Comparison of ENCODE assay signal across 8 cellular contexts in the genomic region with DNA sequence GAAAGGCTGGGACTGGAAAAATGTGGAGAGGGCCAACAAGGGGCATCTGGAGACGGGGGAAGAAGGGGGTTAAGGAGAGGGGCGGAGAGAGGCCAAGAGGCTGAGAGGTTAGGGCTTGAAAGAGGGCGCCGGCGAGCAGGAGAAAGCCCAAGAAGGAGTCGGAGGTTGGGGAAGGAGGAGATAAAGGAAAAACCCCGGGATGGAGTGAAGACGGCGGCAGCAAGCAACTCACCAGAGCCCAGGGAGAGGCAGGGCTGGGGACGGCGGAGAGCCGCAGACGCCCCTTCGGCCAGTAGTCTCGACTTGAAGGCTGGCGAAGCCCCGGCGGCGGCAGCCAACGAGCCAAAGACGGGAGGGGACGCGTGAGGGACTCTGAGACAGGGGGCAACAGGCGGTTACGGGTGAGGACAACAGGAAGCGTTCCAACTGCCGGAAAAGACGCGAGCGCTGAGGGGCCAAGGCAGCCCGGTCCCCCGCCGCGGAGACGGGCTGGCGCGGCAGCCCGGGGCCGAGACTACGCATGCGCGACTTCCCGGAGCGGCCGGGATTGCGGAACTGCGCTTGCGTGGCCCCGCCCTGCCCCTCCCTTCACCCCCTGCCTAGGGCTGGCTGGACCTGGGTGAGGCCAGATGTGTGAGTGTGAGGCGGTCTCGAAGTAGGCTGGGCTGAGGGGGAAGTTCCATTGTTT. TPM values are rescaled to one million over a fixed set of nuclear protein-coding genes. Genes with fewer than 3 reads are reported as not detected.
DNase-seq lines count a peak whose midpoint lies in the region; ATAC-seq and TF ChIP-seq lines count a peak whose summit lies in the region.

A gene (minus strand): TSS at position 522 of the 688 bp plus-strand sequence. CDS start 7,277 bp downstream, outside the sequence.

- H2BK5ac ChIP-seq in H9 (ENCODE audit: insufficient read length, low read length) = no peak within 1 kb of the TSS

- peak within 1 kb of the TSS; percentile 92 for H3K4me3 ChIP-seq in MG63
- peak within 1 kb of the TSS; percentile 97 for H3K4me3 ChIP-seq in fibroblast of the aortic adventitia (ENCODE audit: low read depth, low read length)

- H3K27ac Mint-ChIP-seq in H9 (peak within 1 kb of the TSS; percentile 96 to 97 (median 97)), nephron (peak within 1 kb of the TSS; percentile 90 to 95 (median 90))

- no peak within 1 kb of the TSS for H4K8ac ChIP-seq in H9 (replicated peaks; ENCODE audit: insufficient read length, low read depth, low read length)

- H2BK12ac ChIP-seq in H9 (ENCODE audit: insufficient read length, low read depth, low read length) = no peak within 1 kb of the TSS

- H3K4ac ChIP-seq in H9 (ENCODE audit: low read depth, low read length) = no peak within 1 kb of the TSS

- H3K9ac ChIP-seq in H9 (ENCODE audit: extremely low read depth, insufficient read length, low read length) = peak within 1 kb of the TSS; percentile 78

- H3T11ph ChIP-seq in H9 (ENCODE audit: low read length) = no peak within 1 kb of the TSS

- no peaks in the 10 kb centered on the region for H3K27me3 ChIP-seq in H9 (ENCODE audit: insufficient read depth, low read length)
- no peaks in the 10 kb centered on the region for H3K27me3 ChIP-seq in MG63

- H3K27ac ChIP-seq in H9 (ENCODE audit: insufficient read length, low read depth, low read length) = no peak within 1 kb of the TSS

- no peak within 1 kb of the TSS for H3K56ac ChIP-seq in H9 (ENCODE audit: insufficient read length, low read depth, low read length)

- H3K36me3 Mint-ChIP-seq in H9 (ENCODE audit: insufficient read depth in 1 of 3, low read depth in 3 of 3) (peaks cover 3 to 10% (median 10%) of the 10 kb centered on the region in 3 experiments; a peak in 6 of 7 replicates), nephron (ENCODE audit: low read depth) (peaks cover 4% of the 10 kb centered on the region)

- DNase-seq in Daoy (ENCODE audit: low read depth) (peak; percentile 97), H9 (peak; percentile 94), MG63 (peak; percentile 90), SHP77 (lab: John Stamatoyannopoulos, UW) (peak; percentile 69 to 79), fibroblast of the aortic adventitia (ENCODE audit: low read depth) (peak; percentile 87)
- DNase-seq in activated effector memory CD4-positive, alpha-beta T cell treated with Interleukin-2 at 50 U/mL for 16 hours = peak; percentile 93
- DNase-seq in stimulated activated naive CD8-positive, alpha-beta T cell treated with anti-CD3 and anti-CD28 coated beads, Interleukin-15, Interleukin-2, amounts not matched to agents 100 U/mL and 50 U/mL, for 24 hours = peak; percentile 98

- H3K4me1 Mint-ChIP-seq in H9 (peaks cover 15 to 21% of the 10 kb centered on the region in 2 experiments), nephron (peaks cover 26% of the 10 kb centered on the region)

- H3K27me3 Mint-ChIP-seq in H9 (ENCODE audit: low read depth) = no peaks in the 10 kb centered on the region; the same call in none of the 2 replicates
- peaks cover 7% of the 10 kb centered on the region for H3K27me3 Mint-ChIP-seq in nephron (ENCODE audit: low read depth)

- H2BK120ac ChIP-seq in H9 (ENCODE audit: low read depth, low read length, poor library complexity, severe bottlenecking) = no peak within 1 kb of the TSS

- H4K5ac ChIP-seq in H9 (ENCODE audit: insufficient read length, low read depth, low read length) = no peak within 1 kb of the TSS

- H2AK5ac ChIP-seq in H9 (ENCODE audit: insufficient read length, low read length) = no peak within 1 kb of the TSS

- no CpG with 5 or more reads among the region's 51 CpGs for WGBS in H9 (ENCODE audit: extremely low coverage, insufficient read length, low lambda C conversion rate)

- no peak for TF ChIP-seq CTCF in H9 (conservative IDR thresholded peaks at IDR 0.05)
- peak; percentile 10 for TF ChIP-seq CTCF in fibroblast of the aortic adventitia (IDR thresholded peaks at IDR 0.05; ENCODE audit: insufficient read depth, low read length)
- TF ChIP-seq CTCF in nephron (IDR thresholded peaks at IDR 0.05; ENCODE audit: unreplicated experiment in 3 of 3) = no peak

- peak within 1 kb of the TSS; percentile 81 for H3K18ac ChIP-seq in H9 (ENCODE audit: insufficient read length, low read depth, low read length)

- no peak within 1 kb of the TSS for H2AFZ ChIP-seq in H9 (ENCODE audit: low read length)

- peak within 1 kb of the TSS; percentile 88 for H3K14ac ChIP-seq in H9 (ENCODE audit: insufficient read depth, low read length)

- peak within 1 kb of the TSS; percentile 95 to 99 for H3K4me3 Mint-ChIP-seq in H9
- peak within 1 kb of the TSS; percentile 96 to 100 (median 97) for H3K4me3 Mint-ChIP-seq in nephron

- H2BK15ac ChIP-seq in H9 (ENCODE audit: low read depth, low read length) = no peak within 1 kb of the TSS

- H3K9me3 Mint-ChIP-seq in H9 = peaks cover 0 to 2% of the 10 kb centered on the region in 2 experiments; a peak in 1 of 5 replicates
- no peaks in the 10 kb centered on the region for H3K9me3 Mint-ChIP-seq in nephron

- no peak within 1 kb of the TSS for H3K23ac ChIP-seq in H9 (ENCODE audit: insufficient read length, low read depth, low read length)

- H3K4me1 ChIP-seq in H9 (ENCODE audit: insufficient read depth, low read length) = peaks cover 5% of the 10 kb centered on the region; the same call in 1 of the 2 replicates

- peaks cover 8% of the 10 kb centered on the region; the same call in 1 of the 2 replicates for H3K79me2 ChIP-seq in H9 (ENCODE audit: insufficient read depth, low read length)

- peak; percentile 90 for ATAC-seq in stimulated activated naive CD8-positive, alpha-beta T cell treated with anti-CD3 and anti-CD28 coated beads, Interleukin-15, Interleukin-2, amounts not matched to agents 100 U/mL and 50 U/mL, for 24 hours

- H3K4me2 ChIP-seq in H9 (ENCODE audit: insufficient read depth, insufficient read length, low read length) = peak within 1 kb of the TSS; percentile 98

- H3K36me3 ChIP-seq in MG63 = no peaks in the 10 kb centered on the region; the same call in 1 of the 2 replicates

- no peaks in the 10 kb centered on the region for H3K79me1 ChIP-seq in H9 (ENCODE audit: insufficient read depth, low read depth, low read length, poor library complexity, severe bottlenecking)

- H3K9me3 ChIP-seq in H9 (ENCODE audit: control insufficient read depth, low read depth, low read length) = no peaks in the 10 kb centered on the region
- H3K9me3 ChIP-seq in MG63 = no peaks in the 10 kb centered on the region

- no peak within 1 kb of the TSS for H2BK20ac ChIP-seq in H9 (ENCODE audit: low read depth, low read length, poor library complexity, severe bottlenecking)

- no peaks in the 10 kb centered on the region for H4K20me1 ChIP-seq in H9 (ENCODE audit: control insufficient read depth, insufficient read depth, insufficient read length)

- peaks cover 10% of the 10 kb centered on the region for H3K23me2 ChIP-seq in H9 (ENCODE audit: insufficient read length, low read depth, low read length, poor library complexity, severe bottlenecking)

- no peak within 1 kb of the TSS for H4K91ac ChIP-seq in H9 (ENCODE audit: insufficient read length, low read depth, low read length)

RNA-seq across cellular contexts. Expression of the gene that starts here (rescaled TPM):
- 22.2 and 31.6 TPM in 2 replicates for total RNA-seq in Daoy (2014; rRNA removed; shearing (Covaris generic))
- total RNA-seq in H9 (2021) (17.5 TPM in 2 replicates), fibroblast of the aortic adventitia (ENCODE audit: low replicate concordance) (34.3 and 47.7 TPM in 2 replicates)
- 13.8 and 17.3 TPM in 2 replicates for total RNA-seq in MG63 (2014; rRNA removed; shearing (Covaris generic); ENCODE audit: low replicate concordance)
